In genomic region chr16:81061855-81062608, GRCh38 we compare ENCODE assay signal across 22 cellular contexts.
"Had no signal": no experiment of that assay in that cellular context is flagged by ENCODE, and none has a peak within 500 bp of the region (broad histone marks: within the 10 kb centered on the region; RNA-seq: fewer than 3 reads in every experiment).

No MANE protein-coding gene starts in this region.

- H3K4me1 ChIP-seq: foreskin keratinocyte, stomach, suprapubic skin had no signal

- H3K27ac Mint-ChIP-seq: activated CD4-positive, alpha-beta memory T cell treated with anti-CD3 and anti-CD28 coated beads, Interleukin-2, amount 10 ng/mL, durations not matched to agents 7 days and 5 days; activated CD4-positive, alpha-beta T cell treated with anti-CD3 and anti-CD28 coated beads, Interleukin-2, amount 10 ng/mL, durations not matched to agents 24 days and 14 days; activated naive CD4-positive, alpha-beta T cell treated with anti-CD3 and anti-CD28 coated beads for 36 hours; activated naive CD8-positive, alpha-beta T cell treated with anti-CD3 and anti-CD28 coated beads, Interleukin-2, amount 10 ng/mL, durations not matched to agents 7 days and 5 days; activated T-cell treated with anti-CD3 and anti-CD28 coated beads, Interleukin-2, amount 50 U/mL, for 72 hours; immature natural killer cell; natural killer cell treated with Interleukin-12 subunit alpha and Interleukin-12 subunit beta and Interleukin-15 and Interleukin-18, amount 100 ng/mL, for 72 hours; stimulated activated memory B cell treated with anti-CD40 and anti-IgM and Interleukin-4, amounts not matched to agents 10 μg/mL and 1 μg/mL and 100 μg/mL, for 72 hours; T-helper 1 cell treated with Interleukin-12 subunit alpha and Interleukin-12 subunit beta and Interleukin-4 antibody, amounts not matched to agents 30 μg/mL and 1 μg/mL, for 36 hours had no signal

- H3K4me3 ChIP-seq: cardiac muscle cell, stomach, suprapubic skin had no signal

- DNase-seq: activated CD4-positive, alpha-beta memory T cell treated with anti-CD3 and anti-CD28 coated beads, Interleukin-2, amount 10 ng/mL, durations not matched to agents 7 days and 5 days; activated CD4-positive, alpha-beta T cell treated with anti-CD3 and anti-CD28 coated beads, Interleukin-2, amount 10 ng/mL, durations not matched to agents 24 days and 14 days; activated effector memory CD4-positive, alpha-beta T cell treated with Interleukin-2 at 50 U/mL for 16 hours; activated naive CD4-positive, alpha-beta T cell treated with anti-CD3 and anti-CD28 coated beads for 36 hours; activated naive CD8-positive, alpha-beta T cell treated with anti-CD3 and anti-CD28 coated beads, Interleukin-2, amount 10 ng/mL, durations not matched to agents 7 days and 5 days; activated T-cell treated with anti-CD3 and anti-CD28 coated beads, Interleukin-2, amount 50 U/mL, for 72 hours; amygdala; foreskin keratinocyte; immature natural killer cell; left ventricle myocardium superior; small intestine; stimulated activated CD4-positive, alpha-beta T cell treated with anti-CD3 and anti-CD28 coated beads, Interleukin-15, amount 100 ng/mL, for 24 hours; stomach; trophoblast cell had no signal

- H3K27ac ChIP-seq: cardiac muscle cell, foreskin keratinocyte, neutrophil, stomach, suprapubic skin had no signal

- ATAC-seq: activated CD4-positive, CD25-positive, alpha-beta regulatory T cell treated with anti-CD3 and anti-CD28 coated beads, Interleukin-2, amount 50 U/mL, for 24 hours; activated T-cell treated with anti-CD3 and anti-CD28 coated beads, Interleukin-2, amount 50 U/mL, for 72 hours; foreskin keratinocyte; left ventricle myocardium superior; natural killer cell treated with Interleukin-12 subunit alpha and Interleukin-12 subunit beta and Interleukin-15 and Interleukin-18, amount 100 ng/mL, for 72 hours; sciatic nerve; stimulated activated memory B cell treated with anti-CD40 and anti-IgM and Interleukin-4, amounts not matched to agents 10 μg/mL and 1 μg/mL and 100 μg/mL, for 72 hours had no signal

- H3K9me3 Mint-ChIP-seq: activated CD4-positive, alpha-beta memory T cell treated with anti-CD3 and anti-CD28 coated beads, Interleukin-2, amount 10 ng/mL, durations not matched to agents 7 days and 5 days; activated CD4-positive, alpha-beta T cell treated with anti-CD3 and anti-CD28 coated beads, Interleukin-2, amount 10 ng/mL, durations not matched to agents 24 days and 14 days; activated naive CD4-positive, alpha-beta T cell treated with anti-CD3 and anti-CD28 coated beads for 36 hours; activated naive CD8-positive, alpha-beta T cell treated with anti-CD3 and anti-CD28 coated beads, Interleukin-2, amount 10 ng/mL, durations not matched to agents 7 days and 5 days; activated T-cell treated with anti-CD3 and anti-CD28 coated beads, Interleukin-2, amount 50 U/mL, for 72 hours; immature natural killer cell; natural killer cell treated with Interleukin-12 subunit alpha and Interleukin-12 subunit beta and Interleukin-15 and Interleukin-18, amount 100 ng/mL, for 72 hours; stimulated activated memory B cell treated with anti-CD40 and anti-IgM and Interleukin-4, amounts not matched to agents 10 μg/mL and 1 μg/mL and 100 μg/mL, for 72 hours; T-helper 1 cell treated with Interleukin-12 subunit alpha and Interleukin-12 subunit beta and Interleukin-4 antibody, amounts not matched to agents 30 μg/mL and 1 μg/mL, for 36 hours had no signal

- H3K36me3 Mint-ChIP-seq: activated naive CD8-positive, alpha-beta T cell treated with anti-CD3 and anti-CD28 coated beads, Interleukin-2, amount 10 ng/mL, durations not matched to agents 7 days and 5 days; immature natural killer cell; natural killer cell treated with Interleukin-12 subunit alpha and Interleukin-12 subunit beta and Interleukin-15 and Interleukin-18, amount 100 ng/mL, for 72 hours; stimulated activated memory B cell treated with anti-CD40 and anti-IgM and Interleukin-4, amounts not matched to agents 10 μg/mL and 1 μg/mL and 100 μg/mL, for 72 hours had no signal

- H3K4me3 Mint-ChIP-seq: activated CD4-positive, alpha-beta memory T cell treated with anti-CD3 and anti-CD28 coated beads, Interleukin-2, amount 10 ng/mL, durations not matched to agents 7 days and 5 days; activated CD4-positive, alpha-beta T cell treated with anti-CD3 and anti-CD28 coated beads, Interleukin-2, amount 10 ng/mL, durations not matched to agents 24 days and 14 days; activated naive CD4-positive, alpha-beta T cell treated with anti-CD3 and anti-CD28 coated beads for 36 hours; activated naive CD8-positive, alpha-beta T cell treated with anti-CD3 and anti-CD28 coated beads, Interleukin-2, amount 10 ng/mL, durations not matched to agents 7 days and 5 days; activated T-cell treated with anti-CD3 and anti-CD28 coated beads, Interleukin-2, amount 50 U/mL, for 72 hours; immature natural killer cell; natural killer cell treated with Interleukin-12 subunit alpha and Interleukin-12 subunit beta and Interleukin-15 and Interleukin-18, amount 100 ng/mL, for 72 hours; stimulated activated memory B cell treated with anti-CD40 and anti-IgM and Interleukin-4, amounts not matched to agents 10 μg/mL and 1 μg/mL and 100 μg/mL, for 72 hours; T-helper 1 cell treated with Interleukin-12 subunit alpha and Interleukin-12 subunit beta and Interleukin-4 antibody, amounts not matched to agents 30 μg/mL and 1 μg/mL, for 36 hours had no signal

- FAIRE-seq: small intestine had no signal

- H3K27me3 ChIP-seq: cardiac muscle cell, foreskin keratinocyte, neutrophil, stomach, suprapubic skin had no signal

- H3K36me3 ChIP-seq: cardiac muscle cell, neutrophil, stomach, suprapubic skin had no signal

- H3K4me1 Mint-ChIP-seq: activated CD4-positive, alpha-beta T cell treated with anti-CD3 and anti-CD28 coated beads, Interleukin-2, amount 10 ng/mL, durations not matched to agents 24 days and 14 days; immature natural killer cell; stimulated activated memory B cell treated with anti-CD40 and anti-IgM and Interleukin-4, amounts not matched to agents 10 μg/mL and 1 μg/mL and 100 μg/mL, for 72 hours had no signal

- H3K27me3 Mint-ChIP-seq: activated CD4-positive, alpha-beta memory T cell treated with anti-CD3 and anti-CD28 coated beads, Interleukin-2, amount 10 ng/mL, durations not matched to agents 7 days and 5 days; activated CD4-positive, alpha-beta T cell treated with anti-CD3 and anti-CD28 coated beads, Interleukin-2, amount 10 ng/mL, durations not matched to agents 24 days and 14 days; activated naive CD8-positive, alpha-beta T cell treated with anti-CD3 and anti-CD28 coated beads, Interleukin-2, amount 10 ng/mL, durations not matched to agents 7 days and 5 days; natural killer cell treated with Interleukin-12 subunit alpha and Interleukin-12 subunit beta and Interleukin-15 and Interleukin-18, amount 100 ng/mL, for 72 hours; stimulated activated memory B cell treated with anti-CD40 and anti-IgM and Interleukin-4, amounts not matched to agents 10 μg/mL and 1 μg/mL and 100 μg/mL, for 72 hours had no signal

- H3K9me3 ChIP-seq: neutrophil, stomach, suprapubic skin had no signal
